ENCODE assay signal across 19 cellular contexts in genomic region chr11:15849265-15849664, GRCh38.
DNase-seq lines count a peak whose midpoint lies in the region; ATAC-seq and TF ChIP-seq lines count a peak whose summit lies in the region.
"Had no signal": no experiment of that assay in that cellular context is flagged by ENCODE, and none has a peak within 500 bp of the region (broad histone marks: within the 10 kb centered on the region; RNA-seq: fewer than 3 reads in every experiment).

No MANE protein-coding gene starts in this region.

- H3K9me3 ChIP-seq in liver (ENCODE audit: control insufficient read depth in 4 of 4, low read length in 3 of 4) (no peaks in the 10 kb centered on the region), smooth muscle cell (replicated peaks; ENCODE audit: low read depth) (no peaks in the 10 kb centered on the region)

- H3K27ac ChIP-seq in cingulate gyrus (ENCODE audit: low read depth, low read length) (peak overlapping the region; percentile 67), liver (ENCODE audit: low read depth in 1 of 2, low read length in 2 of 2) (no peak overlapping the region), smooth muscle cell (ENCODE audit: low read depth) (peak overlapping the region; percentile 68)
- H3K27ac ChIP-seq: 22Rv1, RWPE1 had no signal

- TF ChIP-seq CTCF in liver (IDR thresholded peaks at IDR 0.05; ENCODE audit: low read depth, low read length, missing input control) = no peak
- TF ChIP-seq CTCF in smooth muscle cell (IDR thresholded peaks at IDR 0.05; ENCODE audit: borderline replicate concordance, insufficient read depth, poor library complexity, severe bottlenecking) = no peak

- H3K4me2 ChIP-seq in smooth muscle cell = peak overlapping the region; percentile 48

- H4K20me1 ChIP-seq in smooth muscle cell (ENCODE audit: low read depth) = no peaks in the 10 kb centered on the region

- 25% methylated on average over 4 of the region's 4 CpGs for WGBS in liver
- 33% methylated on average over 4 of the region's 4 CpGs for WGBS in smooth muscle cell (ENCODE audit: low lambda C conversion rate)

- ATAC-seq in Right ventricle myocardium inferior = peak; percentile 35
- ATAC-seq in left cardiac atrium = no peak
- ATAC-seq in GM21423 (IDR thresholded peaks at IDR 0.05; ENCODE audit: unreplicated experiment) = no peak
- ATAC-seq in HG02610 (IDR thresholded peaks at IDR 0.05; ENCODE audit: unreplicated experiment) = no peak
- ATAC-seq: PC-3 had no signal

- peak overlapping the region; percentile 75 for H2AFZ ChIP-seq in smooth muscle cell (ENCODE audit: low read depth)

- H3K36me3 ChIP-seq in liver (ENCODE audit: control insufficient read depth in 4 of 4, insufficient read depth in 3 of 4, low read depth in 1 of 4, low read length in 3 of 4) (no peaks in the 10 kb centered on the region), smooth muscle cell (ENCODE audit: low read depth) (no peaks in the 10 kb centered on the region)

- H3K9ac ChIP-seq in liver (ENCODE audit: low read depth in 1 of 2, low read length in 2 of 2) (no peak overlapping the region), smooth muscle cell (ENCODE audit: low read depth) (no peak overlapping the region)

- no peak overlapping the region for H3K4me3 ChIP-seq in liver (ENCODE audit: low read depth in 1 of 3, low read length in 3 of 3)
- no peak overlapping the region for H3K4me3 ChIP-seq in smooth muscle cell

- H3F3A ChIP-seq in smooth muscle cell (ENCODE audit: low read depth) = peaks cover 5% of the 10 kb centered on the region

- no peaks in the 10 kb centered on the region for H3K27me3 ChIP-seq in liver (ENCODE audit: control insufficient read depth in 4 of 4, insufficient read depth in 4 of 4, low read length in 3 of 4)
- no peaks in the 10 kb centered on the region for H3K27me3 ChIP-seq in smooth muscle cell (ENCODE audit: low read depth)

- no peaks in the 10 kb centered on the region for H3K79me2 ChIP-seq in smooth muscle cell (ENCODE audit: low read depth)

- intact Hi-C loops in Right ventricle myocardium inferior (cut with DNase I) = no loop called here
- intact Hi-C loops in left cardiac atrium (cut with DNase I) = no loop called here

- TF ChIP-seq RAD21 in liver (IDR thresholded peaks at IDR 0.05) = peak; percentile 47 to 54

- no peak for DNase-seq in Right ventricle myocardium inferior (ENCODE audit: missing footprints)
- no peak for DNase-seq in left cardiac atrium
- DNase-seq in smooth muscle cell (lab: John Stamatoyannopoulos, UW; ENCODE audit: unreplicated experiment) = no peak
- DNase-seq in NCI-H1930 (lab: John Stamatoyannopoulos, UW) = no peak
- DNase-seq: CD4-positive, CD25-positive, alpha-beta regulatory T cell; DMS53; HCEC 1CT; KG1; NCI-H1417 treated with DMSO at 0.1 percent for 48 hours; NCI-H2029 treated with DMSO at 0.1 percent for 48 hours; NCI-H2171 treated with DMSO at 0.1 percent for 48 hours; NCI-H748 treated with DMSO at 0.1 percent for 48 hours; PC-3 had no signal

- no peaks in the 10 kb centered on the region for H3K4me1 ChIP-seq in liver (ENCODE audit: control insufficient read depth in 4 of 4, insufficient read depth in 4 of 4, low read length in 3 of 4)
- H3K4me1 ChIP-seq in smooth muscle cell (ENCODE audit: low read depth) = peaks cover 34% of the 10 kb centered on the region

TF ChIP-seq in liver, 16 proteins besides CTCF, POLR2A, EP300 and RAD21:
- no peak for TF ChIP-seq HNF4G (IDR thresholded peaks at IDR 0.05)
- peak in 1 of 2 donors; percentile 17 for TF ChIP-seq RXRA (IDR thresholded peaks at IDR 0.05)
- peak; percentile 47 to 51 for TF ChIP-seq HNF4A (conservative IDR thresholded peaks at IDR 0.05)
- peak; percentile 12 for TF ChIP-seq YY1 (IDR thresholded peaks at IDR 0.05)
- no peak for TF ChIP-seq TAF1 (conservative IDR thresholded peaks at IDR 0.05)
- peak; percentile 42 for TF ChIP-seq SP1 (IDR thresholded peaks at IDR 0.05)
- no peak for TF ChIP-seq NR2F2 (IDR thresholded peaks at IDR 0.05)
- no peak for TF ChIP-seq MAX (IDR thresholded peaks at IDR 0.05)
- no peak for TF ChIP-seq FOXA1 (IDR thresholded peaks at IDR 0.05)

Comparison
In these comparisons a context has a peak if more than half of its experiments do, and no peak if none do; other contexts are left out.
1. H3K27ac ChIP-seq: peak in cingulate gyrus (single experiment) and smooth muscle cell (single experiment); none in liver (0 of 2).